ENCODE assay signal across 13 cellular contexts in the genomic region with DNA sequence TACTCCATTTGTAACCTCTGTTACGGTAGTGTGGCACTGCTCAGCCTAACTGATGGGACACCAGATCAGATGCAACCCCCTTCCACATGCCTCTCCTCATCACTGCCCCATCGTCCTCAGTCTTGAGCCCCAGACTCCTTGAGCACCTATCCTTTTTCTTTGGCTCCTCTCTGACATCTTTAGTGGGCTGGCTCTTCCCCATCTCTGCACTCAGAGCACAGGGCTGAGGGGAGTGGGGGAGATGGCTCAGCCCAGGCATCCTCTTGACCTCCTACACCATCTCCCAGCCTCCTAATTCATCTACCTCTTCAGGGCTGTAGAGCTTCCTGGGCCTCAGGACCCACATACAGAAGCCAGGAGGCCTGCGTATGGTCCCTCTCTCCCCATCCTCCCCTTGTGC. TPM values are rescaled to one million over a fixed set of nuclear protein-coding genes. Genes with fewer than 3 reads are reported as not detected.
A peak's percentile ranks its signal among the peaks of the same experiment; 100 is the strongest.
DNase-seq lines count a peak whose midpoint lies in the region; ATAC-seq and TF ChIP-seq lines count a peak whose summit lies in the region.
"Had no signal": no experiment of that assay in that cellular context is flagged by ENCODE, and none has a peak within 500 bp of the region (broad histone marks: within the 10 kb centered on the region; RNA-seq: fewer than 3 reads in every experiment).

No MANE protein-coding gene starts in this region.

- H3K9me3 ChIP-seq in BLaER1 (no peaks in the 10 kb centered on the region), HEK293 (ENCODE audit: control insufficient read depth, insufficient read depth, low read depth, low read length) (no peaks in the 10 kb centered on the region), neuronal stem cell (replicated peaks in 1 of 2; ENCODE audit: control insufficient read depth in 2 of 2, insufficient read depth in 1 of 2, low read depth in 1 of 2, low read length in 2 of 2) (no peaks in the 10 kb centered on the region)
- H3K9me3 ChIP-seq: heart left ventricle had no signal

- peaks cover 71% of the 10 kb centered on the region for H3K4me1 ChIP-seq in BLaER1
- no peaks in the 10 kb centered on the region for H3K4me1 ChIP-seq in HEK293 (ENCODE audit: control insufficient read depth, insufficient read depth, low read length)
- no peaks in the 10 kb centered on the region for H3K4me1 ChIP-seq in neuronal stem cell (ENCODE audit: control insufficient read depth in 2 of 2, insufficient read depth in 1 of 2, low read depth in 1 of 2, low read length in 2 of 2)

- H2BK120ac ChIP-seq in neuronal stem cell (ENCODE audit: low read depth, low read length) = no peak overlapping the region

- no peak overlapping the region for H4K8ac ChIP-seq in neuronal stem cell (ENCODE audit: low read depth, low read length)

- H2AK5ac ChIP-seq in neuronal stem cell (ENCODE audit: low read depth, low read length) = no peak overlapping the region

- H4K91ac ChIP-seq in neuronal stem cell (ENCODE audit: low read depth, low read length, poor library complexity) = no peak overlapping the region

- H4K20me1 ChIP-seq in BLaER1 = peaks cover 5% of the 10 kb centered on the region; the same call in 1 of the 2 replicates

- ATAC-seq in HG02623 (IDR thresholded peaks at IDR 0.05; ENCODE audit: unreplicated experiment) = no peak
- ATAC-seq: heart left ventricle, right cardiac atrium had no signal

- H3K4ac ChIP-seq in neuronal stem cell (ENCODE audit: low read length) = no peak overlapping the region

- H2BK15ac ChIP-seq in neuronal stem cell (ENCODE audit: low read length) = no peak overlapping the region

- H3K23ac ChIP-seq in neuronal stem cell (ENCODE audit: low read depth, low read length, poor library complexity) = no peak overlapping the region

- CTCF ChIA-PET in HEK293 (lab: Yijun Ruan, JAX) = interaction anchor here (0.7 kb wide), 1 partner anchor 18 kb away, joined by 4 read pairs; no protein-coding TSS in a partner anchor

- H3K4me3 ChIP-seq in BLaER1 (no peak overlapping the region), HEK293 (ENCODE audit: low read depth, low read length) (no peak overlapping the region), neuronal stem cell (ENCODE audit: low read length in 2 of 2) (no peak overlapping the region)

- POLR2A ChIA-PET in HEK293 (lab: Yijun Ruan, JAX) = no interaction called here

- no CpG with 5 or more reads among the region's 3 CpGs for WGBS in neuronal stem cell (ENCODE audit: extremely low coverage in 2 of 2, insufficient read length in 2 of 2, insufficient replicate concordance in 1 of 2), 2 donors

- no peaks in the 10 kb centered on the region for H3K79me1 ChIP-seq in neuronal stem cell (ENCODE audit: low read depth, low read length)

- H3K36me3 ChIP-seq in BLaER1 (peaks cover 21% of the 10 kb centered on the region), HEK293 (ENCODE audit: control insufficient read depth in 2 of 2, insufficient read depth in 1 of 2, low read length in 2 of 2) (peaks cover 0 to 20% of the 10 kb centered on the region in 2 experiments; a peak in 1 of 3 replicates), neuronal stem cell (replicated peaks in 1 of 2; ENCODE audit: control insufficient read depth in 2 of 2, insufficient read depth in 2 of 2, low read length in 2 of 2) (peaks cover 9 to 13% of the 10 kb centered on the region in 2 donors)

- H3K9ac ChIP-seq in BLaER1 (peak overlapping the region; percentile 8; the same call in 1 of the 2 replicates), neuronal stem cell (ENCODE audit: low read depth, low read length, poor library complexity) (no peak overlapping the region)

- H3K14ac ChIP-seq in neuronal stem cell (ENCODE audit: low read length) = no peak overlapping the region

- peak overlapping the region; percentile 18 for H2AFZ ChIP-seq in neuronal stem cell (ENCODE audit: low read length)

- no peak overlapping the region for H3K18ac ChIP-seq in neuronal stem cell (ENCODE audit: low read length)

- H3K4me2 ChIP-seq in BLaER1 (peak overlapping the region; percentile 76), neuronal stem cell (ENCODE audit: insufficient read depth, low read length, poor library complexity, severe bottlenecking) (no peak overlapping the region)

- H2BK12ac ChIP-seq in neuronal stem cell (ENCODE audit: low read length) = peak overlapping the region; percentile 51

- DNase-seq in neuronal stem cell (ENCODE audit: low spot score) (no peak), OCI-M2 (lab: John Stamatoyannopoulos, UW; ENCODE audit: unreplicated experiment) (no peak), DMS79 treated with DMSO at 0.1 percent for 48 hours (lab: John Stamatoyannopoulos, UW) (no peak), germinal center (ENCODE audit: low spot score) (no peak)
- DNase-seq: activated gamma-delta T cell, KBM-7, RPMI8226 had no signal

- TF ChIP-seq CTCF in HEK293 (tag by site-specific recombination; IDR thresholded peaks at IDR 0.05) = no peak

- H3K27ac ChIP-seq in BLaER1 (peak overlapping the region; percentile 11; the same call in 1 of the 2 replicates), HEK293 (ENCODE audit: extremely low read depth, low read depth, low read length) (no peak overlapping the region), cingulate gyrus (ENCODE audit: low read depth, low read length) (peak overlapping the region; percentile 39), neuronal stem cell (replicated peaks; ENCODE audit: low read length) (no peak overlapping the region)

- H2BK5ac ChIP-seq in neuronal stem cell (ENCODE audit: low read length) = no peak overlapping the region

- H3K27me3 ChIP-seq in BLaER1 (no peaks in the 10 kb centered on the region), neuronal stem cell (ENCODE audit: control insufficient read depth in 3 of 3, insufficient read depth in 3 of 3, low read depth in 1 of 3, low read length in 3 of 3) (peaks cover 0 to 12% (median 4%) of the 10 kb centered on the region in 3 experiments)
- H3K27me3 ChIP-seq: heart left ventricle had no signal

TF ChIP-seq in HEK293, 187 proteins besides CTCF, POLR2A, EP300 and RAD21:
- TF ChIP-seq ZNF76 (tag by site-specific recombination; IDR thresholded peaks at IDR 0.05; ENCODE audit: borderline replicate concordance, low read depth) (no peak), ZFP3 (tag by site-specific recombination; IDR thresholded peaks at IDR 0.05; ENCODE audit: low read depth) (no peak), ZNF416 (tag by site-specific recombination; IDR thresholded peaks at IDR 0.05) (no peak), ZNF610 (tag by site-specific recombination; IDR thresholded peaks at IDR 0.05; ENCODE audit: borderline replicate concordance) (no peak), ZFHX2 (tag by site-specific recombination; conservative IDR thresholded peaks at IDR 0.05) (0 out of 2 replicates have a peak, but pooled peaks have one; percentile 11), ZBTB17 (tag by site-specific recombination; IDR thresholded peaks at IDR 0.05) (peak; percentile 78), ZNF626 (tag by site-specific recombination; IDR thresholded peaks at IDR 0.05) (no peak)

RNA-seq across cellular contexts. Expression of a gene that starts 1.5 kb away (rescaled TPM):
- polyA plus RNA-seq in neuronal stem cell (2013, experiment 1 of 2) = 9.9 TPM
- 8.9 TPM for polyA plus RNA-seq in neuronal stem cell (2013, experiment 2 of 2)

RNA-seq across cellular contexts. Expression of a gene that starts 18.4 kb away (rescaled TPM):
- polyA plus RNA-seq in neuronal stem cell (2013, experiment 1 of 2) = 17.7 TPM
- 17.9 TPM for polyA plus RNA-seq in neuronal stem cell (2013, experiment 2 of 2)

RNA-seq across cellular contexts. Expression of a gene that starts 20.3 kb away (rescaled TPM):
- 24.7 TPM for polyA plus RNA-seq in neuronal stem cell (2013, experiment 1 of 2)
- 25.4 TPM for polyA plus RNA-seq in neuronal stem cell (2013, experiment 2 of 2)

RNA-seq across cellular contexts. Expression of a gene that starts 39.3 kb away (rescaled TPM):
- 14.7 TPM for polyA plus RNA-seq in neuronal stem cell (2013, experiment 1 of 2)
- 14.7 TPM for polyA plus RNA-seq in neuronal stem cell (2013, experiment 2 of 2)

RNA-seq across cellular contexts. Expression of a gene that starts 39.6 kb away (rescaled TPM):
- polyA plus RNA-seq in neuronal stem cell (2013, experiment 1 of 2) = 157 TPM
- 156 TPM for polyA plus RNA-seq in neuronal stem cell (2013, experiment 2 of 2)

Comparison
In these comparisons a context has a peak if more than half of its experiments do, and no peak if none do; other contexts are left out.
1. H3K27ac ChIP-seq: peak in BLaER1 (single experiment) and cingulate gyrus (single experiment); none in HEK293 (single experiment) and neuronal stem cell (single experiment).